Comparison of ENCODE assay signal across 16 cellular contexts in the genomic region with DNA sequence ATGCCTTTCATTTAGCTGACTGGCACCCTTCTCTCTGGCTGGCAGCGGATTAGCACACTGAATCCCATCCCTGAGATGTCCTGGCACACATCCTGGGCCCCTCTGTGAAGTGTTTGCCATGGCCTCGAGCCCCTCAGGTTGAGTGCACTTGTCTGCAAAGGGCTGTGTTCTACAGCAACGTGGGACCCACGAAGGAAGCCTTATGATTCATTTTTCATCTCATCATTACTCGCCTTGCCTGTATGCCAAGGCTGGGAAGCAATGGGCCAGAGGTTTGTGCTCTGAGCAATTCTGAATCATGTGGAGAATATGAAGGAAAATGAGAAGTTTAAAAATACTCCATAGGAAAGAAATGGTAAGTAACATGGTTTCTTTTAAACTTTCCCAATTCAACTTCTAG.
DNase-seq lines count a peak whose midpoint lies in the region; TF ChIP-seq lines count a peak whose summit lies in the region.
"Had no signal": no experiment of that assay in that cellular context is flagged by ENCODE, and none has a peak within 500 bp of the region (broad histone marks: within the 10 kb centered on the region; RNA-seq: fewer than 3 reads in every experiment).

No MANE protein-coding gene starts in this region.

- H3K4me3 ChIP-seq in osteoblast (ENCODE audit: insufficient read depth, low read length), result peak overlapping the region; percentile 19
- H3K4me3 ChIP-seq in BE2C (ENCODE audit: low read depth, low read length), result no peak overlapping the region
- H3K4me3 ChIP-seq: GM12878, lung, spleen had no signal

- H3K4me3 Mint-ChIP-seq in chondrocyte (ENCODE audit: unreplicated experiment), result no peak overlapping the region
- H3K4me3 Mint-ChIP-seq: activated naive CD8-positive, alpha-beta T cell treated with anti-CD3 and anti-CD28 coated beads, Interleukin-2, amount 10 ng/mL, durations not matched to agents 7 days and 5 days had no signal

- no peaks in the 10 kb centered on the region for H3K36me3 ChIP-seq in osteoblast (ENCODE audit: insufficient read depth, low read length)
- H3K36me3 ChIP-seq in BE2C, result no peaks in the 10 kb centered on the region
- H3K36me3 ChIP-seq: neutrophil, spleen had no signal

- peak overlapping the region; percentile 68 for H3K4me2 ChIP-seq in osteoblast (ENCODE audit: insufficient read depth, low read length)

- TF ChIP-seq CTCF in chondrocyte (IDR thresholded peaks at IDR 0.05) (no peak), osteoblast (IDR thresholded peaks at IDR 0.05; ENCODE audit: extremely low read depth, low read depth, low read length) (no peak), BE2C (IDR thresholded peaks at IDR 0.05; ENCODE audit: low read depth, low read length) (no peak)

- H3K27ac ChIP-seq in osteoblast (ENCODE audit: low read depth, low read length), result peak overlapping the region; percentile 91
- H3K27ac ChIP-seq: neutrophil, spleen had no signal

- peaks cover 7% of the 10 kb centered on the region for H3K27me3 ChIP-seq in osteoblast (ENCODE audit: insufficient read depth, low read length)
- H3K27me3 ChIP-seq in BE2C, result no peaks in the 10 kb centered on the region

- no peaks in the 10 kb centered on the region for H3K79me2 ChIP-seq in osteoblast (ENCODE audit: insufficient read depth, low read length)

- DNase-seq in ELR (ENCODE audit: low read depth), result peak; percentile 79
- DNase-seq in NCI-H2029 treated with DMSO at 0.1 percent for 48 hours (lab: John Stamatoyannopoulos, UW), result peak; percentile 96
- no peak for DNase-seq in chondrocyte (ENCODE audit: low spot score)
- DNase-seq in osteoblast (ENCODE audit: insufficient read length, low spot score, missing footprints), result peak; percentile 93
- no peak for DNase-seq in stimulated activated CD4-positive, alpha-beta T cell treated with anti-CD3 and anti-CD28 coated beads, Interleukin-4, amount 100 ng/mL, for 24 hours
- DNase-seq in GM19238 (ENCODE audit: insufficient read length, low spot score), result no peak
- DNase-seq in activated effector memory CD4-positive, alpha-beta T cell treated with Interleukin-2 at 50 U/mL for 16 hours, result no peak
- DNase-seq in BE2C, result no peak
- DNase-seq: activated CD8-positive, alpha-beta memory T cell treated with anti-CD3 and anti-CD28 coated beads, Interleukin-2, amount 50 U/mL, for 4 hours; activated naive CD8-positive, alpha-beta T cell treated with anti-CD3 and anti-CD28 coated beads, Interleukin-2, amount 10 ng/mL, durations not matched to agents 7 days and 5 days; NCI-H446; Right ventricle myocardium superior; spleen had no signal

- peaks cover 9% of the 10 kb centered on the region for H3K4me1 Mint-ChIP-seq in chondrocyte (ENCODE audit: low read depth)

- no peaks in the 10 kb centered on the region for H3K9me3 Mint-ChIP-seq in chondrocyte (ENCODE audit: low read depth)
- H3K9me3 Mint-ChIP-seq: activated naive CD8-positive, alpha-beta T cell treated with anti-CD3 and anti-CD28 coated beads, Interleukin-2, amount 10 ng/mL, durations not matched to agents 7 days and 5 days had no signal

- H3K27me3 Mint-ChIP-seq in chondrocyte (ENCODE audit: low read depth), result peaks cover 8% of the 10 kb centered on the region

- H4K20me1 ChIP-seq in osteoblast (ENCODE audit: insufficient read depth, low read length), result no peaks in the 10 kb centered on the region

- H2AFZ ChIP-seq in osteoblast (ENCODE audit: low read length), result peak overlapping the region; percentile 87

- peaks cover 14% of the 10 kb centered on the region for H3K4me1 ChIP-seq in osteoblast (ENCODE audit: insufficient read depth, low read length)
- H3K4me1 ChIP-seq in BE2C, result no peaks in the 10 kb centered on the region

- peaks cover 2% of the 10 kb centered on the region for H3K36me3 Mint-ChIP-seq in chondrocyte (ENCODE audit: low read depth)
- H3K36me3 Mint-ChIP-seq: activated naive CD8-positive, alpha-beta T cell treated with anti-CD3 and anti-CD28 coated beads, Interleukin-2, amount 10 ng/mL, durations not matched to agents 7 days and 5 days had no signal

- H3K27ac Mint-ChIP-seq in chondrocyte (ENCODE audit: unreplicated experiment), result peak overlapping the region; percentile 2
- H3K27ac Mint-ChIP-seq: activated naive CD8-positive, alpha-beta T cell treated with anti-CD3 and anti-CD28 coated beads, Interleukin-2, amount 10 ng/mL, durations not matched to agents 7 days and 5 days had no signal

- H3K9me3 ChIP-seq in osteoblast (ENCODE audit: low read depth, low read length) (no peaks in the 10 kb centered on the region), BE2C (no peaks in the 10 kb centered on the region)
- H3K9me3 ChIP-seq: neutrophil, spleen had no signal

Comparison
In these comparisons a context has a peak if more than half of its experiments do, and no peak if none do; other contexts are left out.
1. DNase-seq: peak in ELR (single experiment), NCI-H2029 treated with DMSO at 0.1 percent for 48 hours (single experiment) and osteoblast (single experiment); none in chondrocyte (single experiment), stimulated activated CD4-positive, alpha-beta T cell treated with anti-CD3 and anti-CD28 coated beads, Interleukin-4, amount 100 ng/mL, for 24 hours (single experiment), GM19238 (single experiment), activated effector memory CD4-positive, alpha-beta T cell treated with Interleukin-2 at 50 U/mL for 16 hours (single experiment) and BE2C (single experiment).